Comparison of ENCODE assay signal across 14 cellular contexts in genomic region chr15:55785593-55785992, GRCh38. TPM values are rescaled to one million over a fixed set of nuclear protein-coding genes. Genes with fewer than 3 reads are reported as not detected.
"Had no signal": no experiment of that assay in that cellular context is flagged by ENCODE, and none has a peak within 500 bp of the region (broad histone marks: within the 10 kb centered on the region; RNA-seq: fewer than 3 reads in every experiment).

No MANE protein-coding gene starts in this region.

RNA-seq across cellular contexts. Expression of gene PRTG, which starts 42.6 kb away (rescaled TPM):
- total RNA-seq: activated B cell treated with CpG ODN at 0.5 μM for 24 hours; activated CD4-positive, alpha-beta memory T cell treated with anti-CD3 and anti-CD28 coated beads for 36 hours; activated CD4-positive, alpha-beta T cell treated with anti-CD3 and anti-CD28 coated beads, Interleukin-2, amount 10 ng/mL, durations not matched to agents 24 days and 14 days; activated CD8-positive, alpha-beta memory T cell treated with anti-CD3 and anti-CD28 coated beads for 36 hours; activated CD8-positive, alpha-beta T cell treated with anti-CD3 and anti-CD28 coated beads for 36 hours; activated naive CD4-positive, alpha-beta T cell treated with anti-CD3 and anti-CD28 coated beads for 36 hours; activated naive CD4-positive, alpha-beta T cell treated with anti-CD3 and anti-CD28 coated beads, Interleukin-2, amount 50 U/mL, for 72 hours; activated naive CD8-positive, alpha-beta T cell treated with anti-CD3 and anti-CD28 coated beads for 36 hours; activated T-cell treated with anti-CD3 and anti-CD28 coated beads, Interleukin-2, amount 50 U/mL, for 4 hours; activated T-helper 1 cell treated with anti-CD3 and anti-CD28 coated beads, Interleukin-12 subunit alpha, Interleukin-12 subunit beta, Interleukin-2, Interleukin-4 antibody, amounts not matched to agents 30 ng/mL and 10 ng/mL and 1 ng/mL, durations not matched to agents 14 hours and 24 hours and 36 hours; activated T-helper 17 cell treated with anti-CD3 and anti-CD28 coated beads, Interleukin-2, amount 50 U/mL, for 72 hours; T-helper 1 cell treated with Interleukin-12 subunit alpha and Interleukin-12 subunit beta and Interleukin-4 antibody, amounts not matched to agents 30 ng/mL and 1 ng/mL, for 36 hours; T-helper 17 cell; T-helper 2 cell treated with Interferon-gamma antibody and Interleukin-4, amounts not matched to agents 100 ng/mL and 5 ng/mL, for 36 hours had no signal
